18 cellular contexts compared by ENCODE assay signal in genomic region chr4:165009493-165010227, GRCh38. TPM values are rescaled to one million over a fixed set of nuclear protein-coding genes. Genes with fewer than 3 reads are reported as not detected.
DNase-seq lines count a peak whose midpoint lies in the region; ATAC-seq and TF ChIP-seq lines count a peak whose summit lies in the region.
"Had no signal": no experiment of that assay in that cellular context is flagged by ENCODE, and none has a peak within 500 bp of the region (broad histone marks: within the 10 kb centered on the region; RNA-seq: fewer than 3 reads in every experiment).

No MANE protein-coding gene starts in this region.

- H3K27ac Mint-ChIP-seq in activated CD8-positive, alpha-beta memory T cell treated with anti-CD3 and anti-CD28 coated beads, Interleukin-2, amount 10 ng/mL, durations not matched to agents 7 days and 5 days: peak overlapping the region; percentile 35
- peak overlapping the region; percentile 91 for H3K27ac Mint-ChIP-seq in nephron progenitor cell

- H3K36me3 Mint-ChIP-seq in activated CD8-positive, alpha-beta memory T cell treated with anti-CD3 and anti-CD28 coated beads, Interleukin-2, amount 10 ng/mL, durations not matched to agents 7 days and 5 days: no peaks in the 10 kb centered on the region
- no peaks in the 10 kb centered on the region for H3K36me3 Mint-ChIP-seq in nephron progenitor cell (ENCODE audit: low read depth)

- no peak overlapping the region for H3K27ac ChIP-seq in SK-N-SH (ENCODE audit: low read depth in 2 of 2, low read length in 1 of 2)
- H3K27ac ChIP-seq: A549, thyroid gland had no signal

- no peak overlapping the region for H3K4me3 Mint-ChIP-seq in activated CD8-positive, alpha-beta memory T cell treated with anti-CD3 and anti-CD28 coated beads, Interleukin-2, amount 10 ng/mL, durations not matched to agents 7 days and 5 days
- H3K4me3 Mint-ChIP-seq in nephron progenitor cell: no peak overlapping the region

- H3K9ac ChIP-seq in SK-N-SH: no peak overlapping the region

- POLR2A ChIA-PET in SK-N-SH (lab: Yijun Ruan, JAX): no interaction called here

- CTCF ChIA-PET in activated CD8-positive, alpha-beta memory T cell treated with anti-CD3 and anti-CD28 coated beads, Interleukin-2, amount 10 ng/mL, durations not matched to agents 7 days and 5 days (lab: Charles Lee): no interaction called here
- CTCF ChIA-PET in SK-N-SH (lab: Yijun Ruan, JAX): no interaction called here

- H3K9me2 ChIP-seq in SK-N-SH: no peaks in the 10 kb centered on the region

- TF ChIP-seq CTCF in nephron progenitor cell (IDR thresholded peaks at IDR 0.05) (no peak), SK-N-SH (IDR thresholded peaks at IDR 0.05) (no peak)

- H2AFZ ChIP-seq in SK-N-SH (ENCODE audit: low read depth): no peak overlapping the region

- no peak for TF ChIP-seq EP300 in SK-N-SH (IDR thresholded peaks at IDR 0.05; ENCODE audit: borderline replicate concordance in 1 of 2, low read depth in 1 of 2, low read length in 1 of 2)

- 4% methylated on average over 5 of the region's 5 CpGs for WGBS in SK-N-SH (ENCODE audit: low lambda C conversion rate)

- no peak overlapping the region for H3K4me2 ChIP-seq in SK-N-SH
- H3K4me2 ChIP-seq: A549 had no signal

- no peak overlapping the region for H3K4me3 ChIP-seq in SK-N-SH (ENCODE audit: low read depth in 2 of 2, low read length in 1 of 2)
- H3K4me3 ChIP-seq: A549, thyroid gland had no signal

- no peak for TF ChIP-seq RAD21 in SK-N-SH (IDR thresholded peaks at IDR 0.05; ENCODE audit: low read length)

- H3K36me3 ChIP-seq in SK-N-SH (replicated peaks in 1 of 2; ENCODE audit: control insufficient read depth in 1 of 2, insufficient read depth in 2 of 2, low read length in 1 of 2): no peaks in the 10 kb centered on the region
- H3K36me3 ChIP-seq: thyroid gland had no signal

- peaks cover 75% of the 10 kb centered on the region for H3K27me3 Mint-ChIP-seq in activated CD8-positive, alpha-beta memory T cell treated with anti-CD3 and anti-CD28 coated beads, Interleukin-2, amount 10 ng/mL, durations not matched to agents 7 days and 5 days
- peaks cover 7% of the 10 kb centered on the region for H3K27me3 Mint-ChIP-seq in nephron progenitor cell (ENCODE audit: low read depth, poor library complexity)

- H4K20me1 ChIP-seq in SK-N-SH (ENCODE audit: insufficient read depth): no peaks in the 10 kb centered on the region

- no peaks in the 10 kb centered on the region for H3K79me2 ChIP-seq in SK-N-SH (ENCODE audit: insufficient read depth)

- H3K4me1 Mint-ChIP-seq in activated CD8-positive, alpha-beta memory T cell treated with anti-CD3 and anti-CD28 coated beads, Interleukin-2, amount 10 ng/mL, durations not matched to agents 7 days and 5 days: peaks cover 14% of the 10 kb centered on the region
- H3K4me1 Mint-ChIP-seq in nephron progenitor cell: peaks cover 41% of the 10 kb centered on the region

- H3K27me3 ChIP-seq in SK-N-SH (ENCODE audit: insufficient read depth): peaks cover 29% of the 10 kb centered on the region
- H3K27me3 ChIP-seq: thyroid gland had no signal

- DNase-seq in activated CD8-positive, alpha-beta memory T cell treated with anti-CD3 and anti-CD28 coated beads, Interleukin-2, amount 10 ng/mL, durations not matched to agents 7 days and 5 days: peak; percentile 80
- no peak for DNase-seq in activated CD8-positive, alpha-beta memory T cell treated with anti-CD3 and anti-CD28 coated beads, Interleukin-2, amount 50 U/mL, for 48 hours
- DNase-seq in nephron progenitor cell: no peak
- no peak for DNase-seq in DMS79 treated with DMSO at 0.1 percent for 48 hours (lab: John Stamatoyannopoulos, UW)
- no peak for DNase-seq in SK-N-SH
- DNase-seq: amniotic stem cell, kidney, NCI-H1930, posterior cingulate gyrus, thyroid gland had no signal

- peak; percentile 93 for ATAC-seq in activated CD8-positive, alpha-beta memory T cell treated with anti-CD3 and anti-CD28 coated beads, Interleukin-2, amount 10 ng/mL, durations not matched to agents 7 days and 5 days
- peak; percentile 50 for ATAC-seq in GM21825 (IDR thresholded peaks at IDR 0.05; ENCODE audit: unreplicated experiment)
- peak; percentile 51 for ATAC-seq in HG03571 (IDR thresholded peaks at IDR 0.05; ENCODE audit: unreplicated experiment)
- ATAC-seq in HG03280 (IDR thresholded peaks at IDR 0.05; ENCODE audit: unreplicated experiment): no peak
- ATAC-seq: A549 had no signal

- H3F3A ChIP-seq in SK-N-SH (replicated peaks; ENCODE audit: insufficient read depth): no peaks in the 10 kb centered on the region

- no peaks in the 10 kb centered on the region for H3K9me3 ChIP-seq in SK-N-SH
- H3K9me3 ChIP-seq: A549, thyroid gland had no signal

- H3K9me3 Mint-ChIP-seq in activated CD8-positive, alpha-beta memory T cell treated with anti-CD3 and anti-CD28 coated beads, Interleukin-2, amount 10 ng/mL, durations not matched to agents 7 days and 5 days (ENCODE audit: low read depth): no peaks in the 10 kb centered on the region
- H3K9me3 Mint-ChIP-seq in nephron progenitor cell: no peaks in the 10 kb centered on the region

- H3K4me1 ChIP-seq in SK-N-SH (ENCODE audit: control insufficient read depth in 1 of 2, insufficient read depth in 2 of 2, low read depth in 1 of 2, low read length in 1 of 2): no peaks in the 10 kb centered on the region
- H3K4me1 ChIP-seq: A549, thyroid gland had no signal

TF ChIP-seq in SK-N-SH, 30 proteins besides CTCF, POLR2A, EP300 and RAD21 (continues in another document):
- TF ChIP-seq TEAD4 (IDR thresholded peaks at IDR 0.05; ENCODE audit: borderline replicate concordance, insufficient read depth) (no peak), GATA2 (CRISPR knock-in tag; IDR thresholded peaks at IDR 0.05) (no peak), JUND (IDR thresholded peaks at IDR 0.05) (no peak), RFX5 (IDR thresholded peaks at IDR 0.05; ENCODE audit: low read length) (no peak), FOSL2 (IDR thresholded peaks at IDR 0.05; ENCODE audit: borderline replicate concordance, low read depth) (no peak), USF1 (IDR thresholded peaks at IDR 0.05; ENCODE audit: borderline replicate concordance, low read depth) (no peak), ELF1 (IDR thresholded peaks at IDR 0.05) (no peak), YY1 (IDR thresholded peaks at IDR 0.05; ENCODE audit: low read depth) (no peak), RCOR1 (IDR thresholded peaks at IDR 0.05; ENCODE audit: low read length) (no peak), TCF12 (IDR thresholded peaks at IDR 0.05) (no peak), NFIC (IDR thresholded peaks at IDR 0.05; ENCODE audit: borderline replicate concordance) (no peak), PBX3 (IDR thresholded peaks at IDR 0.05) (no peak), SMC3 (IDR thresholded peaks at IDR 0.05; ENCODE audit: low read depth, low read length) (no peak), IRF3 (IDR thresholded peaks at IDR 0.05; ENCODE audit: low read depth, low read length) (no peak), FOXJ3 (CRISPR knock-in tag; IDR thresholded peaks at IDR 0.05) (no peak), USF2 (IDR thresholded peaks at IDR 0.05; ENCODE audit: borderline replicate concordance, low read depth, low read length) (no peak)

RNA-seq across cellular contexts. Expression of gene TRIM60, which starts 22.1 kb away (rescaled TPM):
- not detected for total RNA-seq in activated CD8-positive, alpha-beta memory T cell treated with anti-CD3 and anti-CD28 coated beads, Interleukin-2, amount 10 ng/mL, durations not matched to agents 7 days and 5 days
- not detected in 2 replicates for polyA plus RNA-seq in SK-N-SH (2012; rRNA removed)
- polyA plus RNA-seq in SK-N-SH (2012; cell fraction: cytosol; rRNA removed): not detected in 2 replicates
- not detected in 2 replicates for polyA plus RNA-seq in SK-N-SH (2012; cell fraction: nucleus; rRNA removed)
- total RNA-seq: activated CD8-positive, alpha-beta memory T cell treated with anti-CD3 and anti-CD28 coated beads for 36 hours; kidney; LHCN-M2; mucosa of gallbladder; thyroid gland had no signal
- polyA plus RNA-seq: A549, esophagus had no signal

RNA-seq across cellular contexts. Expression of gene TRIM61, which starts 32.2 kb away (rescaled TPM):
- total RNA-seq in activated CD8-positive, alpha-beta memory T cell treated with anti-CD3 and anti-CD28 coated beads, Interleukin-2, amount 10 ng/mL, durations not matched to agents 7 days and 5 days: 1 to 10 TPM; 1.7 to 2.2 TPM
- polyA plus RNA-seq in SK-N-SH (2012; rRNA removed): not detected in 2 replicates
- polyA plus RNA-seq in SK-N-SH (2012; cell fraction: cytosol; rRNA removed): not detected in 2 replicates
- polyA plus RNA-seq in SK-N-SH (2012; cell fraction: nucleus; rRNA removed): not detected in 2 replicates
- total RNA-seq: LHCN-M2 had no signal
- polyA plus RNA-seq: A549 had no signal

RNA-seq across cellular contexts. Expression of gene TRIM75, which starts 44.0 kb away (rescaled TPM):
- total RNA-seq in activated CD8-positive, alpha-beta memory T cell treated with anti-CD3 and anti-CD28 coated beads, Interleukin-2, amount 10 ng/mL, durations not matched to agents 7 days and 5 days: not detected
- not detected in 2 replicates for polyA plus RNA-seq in SK-N-SH (2012; rRNA removed)
- not detected in 2 replicates for polyA plus RNA-seq in SK-N-SH (2012; cell fraction: cytosol; rRNA removed)
- not detected in 2 replicates for polyA plus RNA-seq in SK-N-SH (2012; cell fraction: nucleus; rRNA removed)
- total RNA-seq: activated CD8-positive, alpha-beta memory T cell treated with anti-CD3 and anti-CD28 coated beads for 36 hours; kidney; mucosa of gallbladder; thyroid gland had no signal
- polyA plus RNA-seq: A549, esophagus had no signal
